Comparison of ENCODE assay signal across 1 cellular context in genomic region chr12:3116106-3116898, GRCh38.
TF ChIP-seq lines count a peak whose summit lies in the region.

No MANE protein-coding gene starts in this region.

TF ChIP-seq in endothelial cell of umbilical vein, 7 proteins besides CTCF, POLR2A, EP300 and RAD21 (continued from another document):
- TF ChIP-seq FOS (IDR thresholded peaks at IDR 0.05; ENCODE audit: borderline replicate concordance, insufficient read depth, low read length), result no peak
